8 cellular contexts compared by ENCODE assay signal in the genomic region with DNA sequence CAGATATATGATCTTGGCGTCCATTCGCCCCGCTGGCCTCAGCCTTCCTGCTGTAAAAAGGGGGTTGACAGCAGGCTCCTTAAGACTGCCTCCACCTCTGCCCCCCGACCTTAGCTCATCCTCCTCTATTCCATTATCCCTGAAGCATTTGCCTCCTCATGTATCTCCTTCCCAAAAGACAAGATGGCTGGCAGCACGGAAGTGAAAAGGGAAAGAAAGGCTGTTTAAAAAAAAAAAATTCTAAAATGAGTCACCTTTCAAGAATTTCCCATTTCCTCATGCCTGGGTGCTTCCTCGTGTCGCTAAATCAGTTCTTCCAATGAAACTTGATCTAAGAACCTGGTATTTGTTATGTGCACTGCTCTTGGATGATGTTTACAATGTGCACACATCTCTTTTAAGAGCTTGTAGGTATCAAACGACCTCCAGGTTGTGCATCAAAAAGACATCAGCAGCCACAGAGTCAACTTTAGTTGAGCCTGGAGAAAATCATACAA. TPM values are rescaled to one million over a fixed set of nuclear protein-coding genes. Genes with fewer than 3 reads are reported as not detected.
DNase-seq lines count a peak whose midpoint lies in the region; ATAC-seq and TF ChIP-seq lines count a peak whose summit lies in the region.

No MANE protein-coding gene starts in this region.

- peak overlapping the region; percentile 85 for H3K4me3 ChIP-seq in fibroblast of pulmonary artery (replicated peaks; ENCODE audit: low read depth, low read length)

- peaks cover 12% of the 10 kb centered on the region for H3K4me1 Mint-ChIP-seq in progenitor cell of endocrine pancreas (ENCODE audit: low read depth)

- POLR2A ChIA-PET in HEK293T (lab: Yijun Ruan, JAX) = interaction anchor here (1.1 to 1.5 kb wide), 3 partner anchors 18 to 41 kb away, joined by 4 to 6 read pairs (median 5); a partner anchor contains a TSS

- no peak for TF ChIP-seq CTCF in fibroblast of pulmonary artery (IDR thresholded peaks at IDR 0.05; ENCODE audit: low read length, missing control alignments)
- TF ChIP-seq CTCF in progenitor cell of endocrine pancreas (IDR thresholded peaks at IDR 0.05; ENCODE audit: unreplicated experiment) = no peak

- no peaks in the 10 kb centered on the region for H3K27me3 Mint-ChIP-seq in progenitor cell of endocrine pancreas

- CTCF ChIA-PET in HEK293T (lab: Yijun Ruan, JAX) = interaction anchor here (1.4 kb wide), 1 partner anchor 74 kb away, joined by 4 read pairs; no protein-coding TSS in a partner anchor

- peaks cover 3% of the 10 kb centered on the region for H3K9me3 Mint-ChIP-seq in progenitor cell of endocrine pancreas (ENCODE audit: low read depth)

- H3K27ac Mint-ChIP-seq in progenitor cell of endocrine pancreas = peak overlapping the region; percentile 93

- TF ChIP-seq POLR2A in GM18505 (IDR thresholded peaks at IDR 0.05; ENCODE audit: borderline replicate concordance, extremely low read depth, insufficient read depth, insufficient read length) = no peak

- ATAC-seq in HG03159 (IDR thresholded peaks at IDR 0.05; ENCODE audit: unreplicated experiment) (no peak), GM18505 (IDR thresholded peaks at IDR 0.05; ENCODE audit: unreplicated experiment) (no peak)

- DNase-seq in COLO829 (ENCODE audit: low spot score) (peak; percentile 62), HEK293T (ENCODE audit: extremely low spot score) (peak; percentile 48), T1000 (lab: John Stamatoyannopoulos, UW) (peak; percentile 28), fibroblast of pulmonary artery (ENCODE audit: low read depth) (peak; percentile 93), progenitor cell of endocrine pancreas (ENCODE audit: low spot score, unreplicated experiment) (no peak), COLO668 (lab: John Stamatoyannopoulos, UW; ENCODE audit: unreplicated experiment) (no peak)

- peak overlapping the region; percentile 77 for H3K4me3 Mint-ChIP-seq in progenitor cell of endocrine pancreas (ENCODE audit: low read depth)

- peaks cover 6% of the 10 kb centered on the region for H3K36me3 Mint-ChIP-seq in progenitor cell of endocrine pancreas (ENCODE audit: insufficient read depth)

TF ChIP-seq in HEK293T, 16 proteins besides CTCF, POLR2A, EP300 and RAD21:
- TF ChIP-seq ELF4 (IDR thresholded peaks at IDR 0.05) (peak; percentile 12; the same call in 1 of the 2 replicates), NFRKB (IDR thresholded peaks at IDR 0.05) (0 out of 2 replicates have a peak, but pooled peaks have one; percentile 29), LEF1 (IDR thresholded peaks at IDR 0.05; ENCODE audit: borderline replicate concordance) (peak; percentile 58; the same call in 1 of the 2 replicates), CTBP1 (IDR thresholded peaks at IDR 0.05; ENCODE audit: borderline replicate concordance) (peak; percentile 23; the same call in 1 of the 2 replicates), ZNF384 (IDR thresholded peaks at IDR 0.05) (peak; percentile 90), FOXM1 (IDR thresholded peaks at IDR 0.05; ENCODE audit: borderline replicate concordance) (no peak), FOXK2 (IDR thresholded peaks at IDR 0.05) (0 out of 2 replicates have a peak, but pooled peaks have one; percentile 42), SP1 (IDR thresholded peaks at IDR 0.05) (no peak)

RNA-seq across cellular contexts. Expression of a gene that starts 1.7 kb away (rescaled TPM):
- total RNA-seq in progenitor cell of endocrine pancreas = 53.4 and 60.4 TPM in 2 replicates

RNA-seq across cellular contexts. Expression of a gene that starts 38.6 kb away (rescaled TPM):
- 25.6 TPM in 2 replicates for total RNA-seq in progenitor cell of endocrine pancreas

RNA-seq across cellular contexts. Expression of a gene that starts 40.3 kb away (rescaled TPM):
- 62.1 and 67.0 TPM in 2 replicates for total RNA-seq in progenitor cell of endocrine pancreas

Comparison
In these comparisons a context has a peak if more than half of its experiments do, and no peak if none do; other contexts are left out.
1. DNase-seq: peak in COLO829 (single experiment), HEK293T (single experiment), T1000 (single experiment) and fibroblast of pulmonary artery (single experiment); none in progenitor cell of endocrine pancreas (single experiment) and COLO668 (single experiment).